Comparison of ENCODE assay signal across 8 cellular contexts in the genomic region with DNA sequence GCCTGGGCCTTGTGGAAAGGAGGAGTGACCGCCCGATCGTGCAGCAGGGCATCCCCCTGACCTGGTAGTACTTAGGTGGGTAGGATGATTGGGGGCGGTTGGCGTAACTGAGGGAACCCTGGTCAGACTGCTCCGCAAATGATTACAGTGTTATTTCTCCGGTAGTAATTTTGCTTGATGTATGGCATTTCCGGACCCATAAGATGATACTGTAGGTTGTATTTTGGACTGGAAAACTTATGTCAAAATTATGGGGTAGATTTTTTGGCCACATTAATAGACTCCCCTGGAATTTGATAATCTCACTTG. TPM values are rescaled to one million over a fixed set of nuclear protein-coding genes. Genes with fewer than 3 reads are reported as not detected.
DNase-seq lines count a peak whose midpoint lies in the region; ATAC-seq, FAIRE-seq and TF ChIP-seq lines count a peak whose summit lies in the region.

No MANE protein-coding gene starts in this region.

- TF ChIP-seq CTCF in AG04449 (IDR thresholded peaks at IDR 0.05; ENCODE audit: insufficient read depth, low read length, missing control alignments) (no peak), bronchial epithelial cell (IDR thresholded peaks at IDR 0.05; ENCODE audit: insufficient read depth, low read length, severe bottlenecking) (no peak)

- no peaks in the 10 kb centered on the region for H3K9me3 ChIP-seq in muscle layer of colon (ENCODE audit: low read length)

- CTCF ChIA-PET in AG04449 (lab: Yijun Ruan, JAX) = interaction anchor here (0.8 to 1.2 kb wide), 5 partner anchors 16 to 205 kb away, joined by 3 read pairs; no protein-coding TSS in a partner anchor

- H3K27me3 ChIP-seq in bronchial epithelial cell (ENCODE audit: control insufficient read depth, insufficient read depth, low read length) (no peaks in the 10 kb centered on the region), muscle layer of colon (ENCODE audit: control insufficient read depth in 1 of 2, insufficient read depth in 2 of 2, low read length in 2 of 2) (no peaks in the 10 kb centered on the region)

- no peak for FAIRE-seq in bronchial epithelial cell (lab: Jason Lieb, UNC)

- H3K4me3 ChIP-seq in AG04449 (ENCODE audit: low read depth, low read length) (peak overlapping the region; percentile 89), bronchial epithelial cell (ENCODE audit: low read depth, low read length) (peak overlapping the region; percentile 93), muscle layer of colon (ENCODE audit: low read depth in 1 of 2, low read length in 2 of 2) (peak overlapping the region; percentile 78)

- DNase-seq in AG04449 (ENCODE audit: low read depth, low spot score) = no peak
- no peak for DNase-seq in bronchial epithelial cell (ENCODE audit: low read depth)
- no peak for DNase-seq in cerebellum (ENCODE audit: low spot score)
- no peak for DNase-seq in NCI-H2227 treated with DMSO at 0.1 percent for 48 hours (lab: John Stamatoyannopoulos, UW)
- no peak for DNase-seq in germinal center (ENCODE audit: low spot score)
- DNase-seq in posterior cingulate gyrus = no peak

- H3K27ac ChIP-seq in muscle layer of colon (ENCODE audit: low read depth, low read length) = peak overlapping the region; percentile 74

- peak overlapping the region; percentile 50 for H3K9ac ChIP-seq in muscle layer of colon (ENCODE audit: low read length)

- POLR2A ChIA-PET in AG04449 (lab: Yijun Ruan, JAX) = interaction anchor here (0.5 to 1.2 kb wide), 2 partner anchors 24 to 259 kb away, joined by 3 to 4 read pairs; no protein-coding TSS in a partner anchor

- ATAC-seq in HG03439 (IDR thresholded peaks at IDR 0.05; ENCODE audit: unreplicated experiment) = peak; percentile 10

- intact Hi-C loops in posterior cingulate gyrus (cut with DNase I) = loop anchor here (5.0 kb wide), 1 partner anchor 46 kb away; the partner anchor contains the start of gene ASCC2

- peaks cover 36% of the 10 kb centered on the region for H3K4me1 ChIP-seq in muscle layer of colon (ENCODE audit: insufficient read depth, low read length)

- H3K36me3 ChIP-seq in bronchial epithelial cell (ENCODE audit: control insufficient read depth, insufficient read depth, low read length) (no peaks in the 10 kb centered on the region), muscle layer of colon (ENCODE audit: insufficient read depth, low read length) (no peaks in the 10 kb centered on the region)

RNA-seq across cellular contexts. Expression of gene MTMR3, which starts 0.8 kb away (rescaled TPM):
- total RNA-seq in bronchial epithelial cell (30.3 and 32.3 TPM in 2 replicates), cerebellum (82.6 TPM)

RNA-seq across cellular contexts. Expression of gene ASCC2, which starts 45.7 kb away (rescaled TPM):
- total RNA-seq in bronchial epithelial cell = 26.1 and 35.1 TPM in 2 replicates
- 35.4 TPM for total RNA-seq in cerebellum
